In genomic region chr4:49099831-49100444, GRCh38 we compare ENCODE assay signal across 1 cellular context.
TF ChIP-seq lines count a peak whose summit lies in the region.

No MANE protein-coding gene starts in this region.

TF ChIP-seq in HepG2, 621 proteins besides CTCF, POLR2A, EP300 and RAD21:
- TF ChIP-seq PRDM15 (CRISPR knock-in tag; IDR thresholded peaks at IDR 0.05), result 0 out of 2 replicates have a peak, but pooled peaks have one; percentile 6
TF ChIP-seq in HepG2: peak in this region for 1; not testable (repeated sequence) for 620.
